In the genomic region with DNA sequence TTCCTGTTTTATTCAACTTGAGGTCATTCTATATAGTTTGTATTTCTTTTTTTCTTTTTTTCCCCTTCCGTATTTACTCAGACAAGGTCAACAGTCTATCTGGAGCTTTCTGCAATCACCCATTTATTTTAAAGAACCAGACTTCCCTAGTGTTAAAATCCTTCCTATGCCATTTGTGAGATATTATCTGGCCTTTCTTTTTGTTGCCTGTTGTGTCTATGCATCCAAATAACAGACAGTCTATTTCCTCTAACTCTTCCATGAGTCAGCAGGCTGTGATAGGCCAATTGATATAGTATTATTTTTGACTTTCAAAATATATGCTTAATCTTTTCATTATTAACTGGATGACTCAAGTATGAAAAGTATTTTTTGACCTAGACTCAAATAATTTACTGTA, we compare ENCODE assay signal across 27 cellular contexts.
"Had no signal": no experiment of that assay in that cellular context is flagged by ENCODE, and none has a peak within 500 bp of the region (broad histone marks: within the 10 kb centered on the region; RNA-seq: fewer than 3 reads in every experiment).

No MANE protein-coding gene starts in this region.

- H3K27me3 Mint-ChIP-seq: activated CD4-positive, alpha-beta T cell treated with anti-CD3 and anti-CD28 coated beads for 36 hours; activated CD8-positive, alpha-beta memory T cell treated with anti-CD3 and anti-CD28 coated beads, Interleukin-2, amount 10 ng/mL, durations not matched to agents 7 days and 5 days; naive thymus-derived CD4-positive, alpha-beta T cell; stimulated activated naive CD8-positive, alpha-beta T cell treated with anti-CD3 and anti-CD28 coated beads, Interleukin-15, Interleukin-2, amounts not matched to agents 100 ng/mL and 50 ng/mL, for 24 hours; T-helper 17 cell had no signal

- H3K36me3 Mint-ChIP-seq: activated CD8-positive, alpha-beta memory T cell treated with anti-CD3 and anti-CD28 coated beads, Interleukin-2, amount 10 ng/mL, durations not matched to agents 7 days and 5 days; immature natural killer cell; naive thymus-derived CD4-positive, alpha-beta T cell had no signal

- H3K4me1 ChIP-seq: colonic mucosa, gastrocnemius medialis, pancreas, prostate gland, spleen had no signal

- DNase-seq: activated CD4-positive, alpha-beta T cell treated with anti-CD3 and anti-CD28 coated beads for 36 hours; activated CD4-positive, CD25-positive, alpha-beta regulatory T cell; activated CD8-positive, alpha-beta memory T cell treated with anti-CD3 and anti-CD28 coated beads, Interleukin-2, amount 10 ng/mL, durations not matched to agents 7 days and 5 days; activated CD8-positive, alpha-beta T cell treated with anti-CD3 and anti-CD28 coated beads, Interleukin-2, amount 10 ng/mL, durations not matched to agents 7 days and 5 days; activated T-cell treated with anti-CD3 and anti-CD28 coated beads, Interleukin-2, amount 50 U/mL, for 48 hours; anterior cingulate cortex; colonic mucosa; effector CD8-positive, alpha-beta T cell; gastrocnemius medialis; hypothalamus; immature natural killer cell; kidney; left colon; midbrain; naive thymus-derived CD4-positive, alpha-beta T cell; nucleus accumbens; pancreas; right cardiac atrium; spleen; T-helper 17 cell; T1000; trophoblast cell had no signal

- ATAC-seq: activated CD4-positive, alpha-beta T cell treated with anti-CD3 and anti-CD28 coated beads for 36 hours; activated CD8-positive, alpha-beta memory T cell treated with anti-CD3 and anti-CD28 coated beads, Interleukin-2, amount 10 ng/mL, durations not matched to agents 7 days and 5 days; activated CD8-positive, alpha-beta T cell treated with anti-CD3 and anti-CD28 coated beads, Interleukin-2, amount 10 ng/mL, durations not matched to agents 7 days and 5 days; activated naive CD4-positive, alpha-beta T cell treated with anti-CD3 and anti-CD28 coated beads, Interleukin-2, amount 50 U/mL, for 72 hours; gastrocnemius medialis; left colon; naive thymus-derived CD4-positive, alpha-beta T cell; pancreas; right cardiac atrium; T-helper 17 cell had no signal

- H3K4me1 Mint-ChIP-seq: activated CD4-positive, alpha-beta T cell treated with anti-CD3 and anti-CD28 coated beads for 36 hours; activated CD8-positive, alpha-beta memory T cell treated with anti-CD3 and anti-CD28 coated beads, Interleukin-2, amount 10 ng/mL, durations not matched to agents 7 days and 5 days; immature natural killer cell; naive thymus-derived CD4-positive, alpha-beta T cell; T-helper 17 cell had no signal

- H3K4me3 ChIP-seq: colonic mucosa, gastrocnemius medialis, pancreas, prostate gland, spleen, thoracic aorta had no signal

- H3K27me3 ChIP-seq: colonic mucosa, gastrocnemius medialis, pancreas, spleen had no signal

- H3K4me3 Mint-ChIP-seq: activated CD4-positive, alpha-beta T cell treated with anti-CD3 and anti-CD28 coated beads for 36 hours; activated CD8-positive, alpha-beta memory T cell treated with anti-CD3 and anti-CD28 coated beads, Interleukin-2, amount 10 ng/mL, durations not matched to agents 7 days and 5 days; activated CD8-positive, alpha-beta T cell treated with anti-CD3 and anti-CD28 coated beads, Interleukin-2, amount 10 ng/mL, durations not matched to agents 7 days and 5 days; immature natural killer cell; naive thymus-derived CD4-positive, alpha-beta T cell; stimulated activated naive CD8-positive, alpha-beta T cell treated with anti-CD3 and anti-CD28 coated beads, Interleukin-15, Interleukin-2, amounts not matched to agents 100 ng/mL and 50 ng/mL, for 24 hours; T-helper 17 cell had no signal

- H3K9me3 ChIP-seq: colonic mucosa, gastrocnemius medialis, pancreas, prostate gland, thoracic aorta had no signal

- H3K27ac Mint-ChIP-seq: activated CD4-positive, alpha-beta T cell treated with anti-CD3 and anti-CD28 coated beads for 36 hours; activated CD8-positive, alpha-beta memory T cell treated with anti-CD3 and anti-CD28 coated beads, Interleukin-2, amount 10 ng/mL, durations not matched to agents 7 days and 5 days; activated CD8-positive, alpha-beta T cell treated with anti-CD3 and anti-CD28 coated beads, Interleukin-2, amount 10 ng/mL, durations not matched to agents 7 days and 5 days; activated naive CD4-positive, alpha-beta T cell treated with anti-CD3 and anti-CD28 coated beads, Interleukin-2, amount 50 U/mL, for 72 hours; activated T-helper 2 cell treated with anti-CD3 and anti-CD28 coated beads, Interferon-gamma antibody, Interleukin-2, Interleukin-4, amounts not matched to agents 10 μg/mL and 5 μg/mL and 100 μg/mL, durations not matched to agents 14 hours and 24 hours and 36 hours; immature natural killer cell; naive thymus-derived CD4-positive, alpha-beta T cell; stimulated activated naive CD8-positive, alpha-beta T cell treated with anti-CD3 and anti-CD28 coated beads, Interleukin-15, Interleukin-2, amounts not matched to agents 100 ng/mL and 50 ng/mL, for 24 hours; T-helper 17 cell had no signal

- H3K27ac ChIP-seq: colonic mucosa, gastrocnemius medialis, pancreas, prostate gland, spleen, thoracic aorta had no signal

- H3K36me3 ChIP-seq: colonic mucosa, gastrocnemius medialis, pancreas, prostate gland, spleen, thoracic aorta had no signal
